In the genomic region with DNA sequence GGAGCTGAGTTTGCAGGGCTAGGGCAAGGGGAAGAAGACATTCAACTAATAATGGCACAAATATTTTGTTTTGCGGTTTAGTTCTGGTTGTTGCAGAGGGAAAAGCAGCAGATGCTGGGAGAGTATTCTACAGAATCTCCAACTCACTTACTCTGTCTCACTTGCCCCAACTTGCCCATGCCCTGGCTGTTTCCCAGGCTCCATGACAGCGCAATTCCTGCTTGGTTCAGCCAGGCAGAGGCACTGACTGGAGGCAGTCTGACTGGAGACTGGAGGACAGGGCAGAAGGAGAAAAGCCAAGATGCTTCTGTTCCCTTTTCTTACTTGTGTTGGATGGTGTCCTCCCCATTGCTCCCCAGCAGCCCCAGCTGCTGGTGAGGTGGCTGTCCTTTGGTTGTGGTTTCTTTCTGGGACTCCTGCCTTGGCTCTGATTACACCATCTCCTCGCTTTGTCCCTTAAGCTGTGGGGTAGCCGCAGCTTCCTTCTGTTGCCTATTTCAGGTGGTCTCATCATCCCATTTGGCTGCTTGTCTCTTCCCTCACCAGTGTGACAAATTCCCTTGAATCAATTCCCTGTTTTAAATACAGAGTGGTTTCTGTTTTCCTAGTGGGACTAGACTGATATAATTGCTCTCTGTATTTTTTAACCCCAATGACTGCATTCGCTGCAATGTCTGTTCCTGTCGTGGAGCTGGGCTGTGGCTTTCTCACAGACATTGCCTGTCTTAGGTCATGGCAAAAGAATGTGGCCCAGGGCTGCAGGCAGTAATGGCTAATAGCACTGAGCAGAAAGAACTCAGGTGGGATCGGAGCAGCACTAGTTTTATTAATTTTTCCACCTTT, we compare ENCODE assay signal across 1 cellular context.
TF ChIP-seq lines count a peak whose summit lies in the region.

No MANE protein-coding gene starts in this region.

TF ChIP-seq in HCT116, 20 proteins besides CTCF, POLR2A, EP300 and RAD21 (continued from another document):
- TF ChIP-seq, protein P1, sequence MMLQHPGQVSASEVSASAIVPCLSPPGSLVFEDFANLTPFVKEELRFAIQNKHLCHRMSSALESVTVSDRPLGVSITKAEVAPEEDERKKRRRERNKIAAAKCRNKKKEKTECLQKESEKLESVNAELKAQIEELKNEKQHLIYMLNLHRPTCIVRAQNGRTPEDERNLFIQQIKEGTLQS (IDR thresholded peaks at IDR 0.05): no peak
- TF ChIP-seq EZH2phosphoT487 (IDR thresholded peaks at IDR 0.05; ENCODE audit: borderline replicate concordance): no peak
